In the genomic region with DNA sequence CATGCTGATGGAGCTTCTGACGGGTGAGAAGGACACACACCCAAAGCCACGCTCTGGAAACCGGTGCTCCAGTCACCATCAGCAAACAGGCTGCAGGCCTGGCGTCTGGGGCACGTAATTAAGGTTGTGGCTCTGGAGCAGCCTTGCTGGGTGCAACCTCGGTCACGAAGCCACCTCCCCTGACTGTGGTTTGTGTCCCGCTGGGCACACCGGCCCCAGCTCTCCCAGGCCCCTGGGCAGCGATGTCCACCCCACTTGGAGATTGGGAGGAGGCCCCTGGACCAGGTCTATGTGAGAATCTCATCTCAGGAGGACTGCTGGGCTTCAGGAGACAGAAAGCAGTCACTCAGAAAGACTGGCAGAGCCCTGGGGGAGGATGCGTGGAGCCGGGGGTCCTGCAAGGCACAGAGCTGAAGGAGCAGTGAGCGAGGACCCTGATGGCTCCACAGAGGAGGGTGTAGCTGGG, we compare ENCODE assay signal across 24 cellular contexts.
"Had no signal": no experiment of that assay in that cellular context is flagged by ENCODE, and none has a peak within 500 bp of the region (broad histone marks: within the 10 kb centered on the region; RNA-seq: fewer than 3 reads in every experiment).

No MANE protein-coding gene starts in this region.

- H3K4me3 ChIP-seq: esophagus squamous epithelium, gastroesophageal sphincter, mucosa of descending colon, neural progenitor cell, psoas muscle, right lobe of liver, thoracic aorta, transverse colon had no signal

- H3K36me3 ChIP-seq: esophagus squamous epithelium, gastroesophageal sphincter, neural progenitor cell, right lobe of liver, thoracic aorta, transverse colon had no signal

- H2AFZ ChIP-seq: neural progenitor cell, parathyroid adenoma had no signal

- H3K4me1 ChIP-seq: esophagus squamous epithelium, parathyroid adenoma, psoas muscle, transverse colon had no signal

- H3K79me2 ChIP-seq: parathyroid adenoma had no signal

- H3K9me3 ChIP-seq: esophagus squamous epithelium, gastroesophageal sphincter, mucosa of descending colon, psoas muscle, right lobe of liver, thoracic aorta, transverse colon had no signal

- H3K27ac ChIP-seq: esophagus squamous epithelium, gastroesophageal sphincter, neural progenitor cell, parathyroid adenoma, psoas muscle, right lobe of liver, thoracic aorta, transverse colon had no signal

- H3K27me3 ChIP-seq: neural progenitor cell, right lobe of liver, transverse colon had no signal

- H3K4me2 ChIP-seq: neural progenitor cell had no signal

- DNase-seq: effector memory CD8-positive, alpha-beta T cell; esophagus squamous epithelium; foreskin fibroblast; glutamatergic neuron; immature natural killer cell; left colon; left ventricle myocardium superior; mucosa of descending colon; naive thymus-derived CD8-positive, alpha-beta T cell; occipital lobe; psoas muscle; retina; stimulated activated CD4-positive, alpha-beta T cell treated with anti-CD3 and anti-CD28 coated beads, Interleukin-15, amount 100 ng/mL, for 24 hours; stimulated activated CD4-positive, alpha-beta T cell treated with anti-CD3 and anti-CD28 coated beads, Interleukin-1b, Interleukin-23, amount 100 ng/mL, for 48 hours; stimulated activated CD4-positive, alpha-beta T cell treated with anti-CD3 and anti-CD28 coated beads, Interleukin-4, amount 100 ng/mL, for 24 hours; stimulated activated naive B cell treated with anti-CD40 and anti-IgM and Interleukin-4, amounts not matched to agents 10 μg/mL and 1 μg/mL and 100 μg/mL, for 72 hours; stimulated activated naive CD8-positive, alpha-beta T cell treated with anti-CD3 and anti-CD28 coated beads, Interleukin-15, amount 100 ng/mL, for 72 hours; transverse colon had no signal

- ATAC-seq: effector memory CD8-positive, alpha-beta T cell; gastroesophageal sphincter; left colon; left ventricle myocardium superior; mucosa of descending colon; naive thymus-derived CD8-positive, alpha-beta T cell; psoas muscle; right lobe of liver; stimulated activated naive B cell treated with anti-CD40 and anti-IgM and Interleukin-4, amounts not matched to agents 10 μg/mL and 1 μg/mL and 100 μg/mL, for 72 hours; stimulated activated naive CD8-positive, alpha-beta T cell treated with anti-CD3 and anti-CD28 coated beads, Interleukin-15, amount 100 ng/mL, for 72 hours had no signal

- FAIRE-seq: keratinocyte had no signal

- H3K9ac ChIP-seq: neural progenitor cell, parathyroid adenoma had no signal
